Comparison of ENCODE assay signal across 19 cellular contexts in genomic region chr6:131937219-131937618, GRCh38. TPM values are rescaled to one million over a fixed set of nuclear protein-coding genes. Genes with fewer than 3 reads are reported as not detected.
DNase-seq lines count a peak whose midpoint lies in the region; ATAC-seq, FAIRE-seq and TF ChIP-seq lines count a peak whose summit lies in the region.
"Had no signal": no experiment of that assay in that cellular context is flagged by ENCODE, and none has a peak within 500 bp of the region (broad histone marks: within the 10 kb centered on the region; RNA-seq: fewer than 3 reads in every experiment).

No MANE protein-coding gene starts in this region.

- 20 to 27% methylated on average over 1 of the region's 1 CpG for WGBS in GM23248 (ENCODE audit: low coverage in 1 of 2, low lambda C conversion rate in 2 of 2, missing lambda C conversion rate in 2 of 2), 2 experiments
- WGBS in K562 (ENCODE audit: insufficient coverage, low coverage, missing lambda C conversion rate) = 0% methylated on average over 1 of the region's 1 CpG

- no peaks in the 10 kb centered on the region for H3K36me3 Mint-ChIP-seq in neural progenitor cell

- TF ChIP-seq POLR2A in K562 (conservative IDR thresholded peaks at IDR 0.05) = no peak

- peaks cover 27% of the 10 kb centered on the region for H3K4me1 ChIP-seq in GM23248 (ENCODE audit: insufficient read depth)
- no peaks in the 10 kb centered on the region for H3K4me1 ChIP-seq in K562 (replicated peaks in 1 of 2; ENCODE audit: control insufficient read depth in 2 of 2, insufficient read depth in 2 of 2, low read length in 2 of 2)
- H3K4me1 ChIP-seq in neural progenitor cell = no peaks in the 10 kb centered on the region
- H3K4me1 ChIP-seq: BLaER1, testis had no signal

- intact Hi-C loops in K562 (cut with micrococcal nuclease) = no loop called here

- TF ChIP-seq RAD21 in K562 (CRISPR knock-in tag; conservative IDR thresholded peaks at IDR 0.05 in 1 of 2, IDR thresholded peaks at IDR 0.05 in 1 of 2) = no peak

- in situ Hi-C loops in GM23248 (cut with MboI) (no loop called here), K562 (cut with MboI) (no loop called here)

- CTCF ChIA-PET in K562 (lab: Yijun Ruan, JAX; ENCODE audit: low intra/inter-chr PET ratio) = no interaction called here

- H3K4me2 ChIP-seq in GM23248 (ENCODE audit: unreplicated experiment) (peak overlapping the region; percentile 72), K562 (ENCODE audit: insufficient read depth, low read length) (no peak overlapping the region), neural progenitor cell (no peak overlapping the region)
- H3K4me2 ChIP-seq: BLaER1 had no signal

- no peak for FAIRE-seq in K562 (lab: Jason Lieb, UNC)

- ATAC-seq in K562 = no peak
- no peak for ATAC-seq in GM19324 (IDR thresholded peaks at IDR 0.05; ENCODE audit: low FRiP score, unreplicated experiment)
- ATAC-seq: activated CD4-positive, CD25-positive, alpha-beta regulatory T cell treated with anti-CD3 and anti-CD28 coated beads, Interleukin-2, amount 50 U/mL, for 24 hours; activated naive CD8-positive, alpha-beta T cell treated with anti-CD3 and anti-CD28 coated beads, Interleukin-2, amount 50 U/mL, for 24 hours; left lung had no signal

- H3K4me3 ChIP-seq in AG10803 (ENCODE audit: low read length) = no peak overlapping the region
- peak overlapping the region; percentile 39 for H3K4me3 ChIP-seq in GM23248
- no peak overlapping the region for H3K4me3 ChIP-seq in K562
- H3K4me3 ChIP-seq in neural progenitor cell = no peak overlapping the region
- H3K4me3 ChIP-seq: BLaER1, left lung, testis had no signal

- no peak for TF ChIP-seq EP300 in K562 (IDR thresholded peaks at IDR 0.05; ENCODE audit: low read length)

- DNase-seq in AG10803 (ENCODE audit: low read depth) (peak; percentile 80), GM23248 (peak; percentile 56), K562 (ENCODE audit: extremely low read depth in 1 of 4, low spot score in 3 of 4) (no peak), neural progenitor cell (ENCODE audit: low spot score) (no peak), GDM1 (lab: John Stamatoyannopoulos, UW) (no peak), NCI-H1694 treated with DMSO at 0.1 percent for 48 hours (lab: John Stamatoyannopoulos, UW) (no peak)
- DNase-seq: activated naive CD8-positive, alpha-beta T cell treated with anti-CD3 and anti-CD28 coated beads, Interleukin-2, amount 50 U/mL, for 24 hours; effector memory CD4-positive, alpha-beta T cell; H9; KBM-7; left lung; SHP77 treated with DMSO at 0.1 percent for 48 hours; stimulated activated CD4-positive, alpha-beta T cell treated with anti-CD3 and anti-CD28 coated beads, Interleukin-4, amount 100 ng/mL, for 4 hours; stimulated activated CD8-positive, alpha-beta memory T cell treated with anti-CD3 and anti-CD28 coated beads, Interleukin-4, amount 100 ng/mL, for 48 hours; testis had no signal

- no peak overlapping the region for H3K9ac ChIP-seq in GM23248
- no peak overlapping the region for H3K9ac ChIP-seq in K562 (ENCODE audit: insufficient read depth in 1 of 2, low read depth in 2 of 2, low read length in 2 of 2)
- no peak overlapping the region for H3K9ac ChIP-seq in neural progenitor cell
- H3K9ac ChIP-seq: BLaER1 had no signal

- H3F3A ChIP-seq in GM23248 (ENCODE audit: insufficient read depth) = peaks cover 23% of the 10 kb centered on the region
- H3F3A ChIP-seq in neural progenitor cell (ENCODE audit: low read depth) = no peaks in the 10 kb centered on the region

- H4K20me1 ChIP-seq in GM23248 (ENCODE audit: insufficient read depth) (no peaks in the 10 kb centered on the region), K562 (replicated peaks; ENCODE audit: control insufficient read depth, insufficient read depth, low read length) (no peaks in the 10 kb centered on the region), neural progenitor cell (ENCODE audit: low read depth) (no peaks in the 10 kb centered on the region)
- H4K20me1 ChIP-seq: BLaER1 had no signal

- no peaks in the 10 kb centered on the region for H3K9me3 Mint-ChIP-seq in neural progenitor cell
- H3K9me3 Mint-ChIP-seq: activated naive CD8-positive, alpha-beta T cell treated with anti-CD3 and anti-CD28 coated beads, Interleukin-2, amount 50 U/mL, for 24 hours; activated T-helper 2 cell treated with anti-CD3 and anti-CD28 coated beads, Interferon-gamma antibody, Interleukin-2, Interleukin-4, amounts not matched to agents 10 μg/mL and 5 μg/mL and 100 μg/mL, durations not matched to agents 14 hours and 24 hours and 36 hours; H9 had no signal

- POLR2A ChIA-PET in K562 (lab: Yijun Ruan, JAX) = no interaction called here

- H3K27me3 Mint-ChIP-seq in neural progenitor cell (ENCODE audit: insufficient read depth, low read depth) = no peaks in the 10 kb centered on the region

- TF ChIP-seq CTCF in AG10803 (conservative IDR thresholded peaks at IDR 0.05; ENCODE audit: low read length) (no peak), K562 (IDR thresholded peaks at IDR 0.05 in 2 of 3, conservative IDR thresholded peaks at IDR 0.05 in 1 of 3; ENCODE audit: insufficient read depth in 2 of 3, low read depth in 1 of 3, low read length in 3 of 3) (no peak), neural progenitor cell (IDR thresholded peaks at IDR 0.05) (no peak)

- H3K9me3 ChIP-seq in GM23248 (ENCODE audit: low read depth) = no peaks in the 10 kb centered on the region
- H3K9me3 ChIP-seq in K562 (replicated peaks; ENCODE audit: control insufficient read depth, insufficient read depth, low read depth, low read length) = no peaks in the 10 kb centered on the region
- H3K9me3 ChIP-seq in neural progenitor cell (ENCODE audit: low read depth) = no peaks in the 10 kb centered on the region
- H3K9me3 ChIP-seq: BLaER1, left lung, testis had no signal

- H3K36me3 ChIP-seq in GM23248 (ENCODE audit: low read depth) (no peaks in the 10 kb centered on the region), K562 (ENCODE audit: control insufficient read depth, insufficient read depth, low read length) (no peaks in the 10 kb centered on the region), neural progenitor cell (no peaks in the 10 kb centered on the region)
- H3K36me3 ChIP-seq: BLaER1, left lung had no signal

- no peak overlapping the region for H3K27ac Mint-ChIP-seq in neural progenitor cell
- H3K27ac Mint-ChIP-seq: activated naive CD8-positive, alpha-beta T cell treated with anti-CD3 and anti-CD28 coated beads, Interleukin-2, amount 50 U/mL, for 24 hours; activated T-helper 2 cell treated with anti-CD3 and anti-CD28 coated beads, Interferon-gamma antibody, Interleukin-2, Interleukin-4, amounts not matched to agents 10 μg/mL and 5 μg/mL and 100 μg/mL, durations not matched to agents 14 hours and 24 hours and 36 hours had no signal

- H3K27me3 ChIP-seq in GM23248 (replicated peaks; ENCODE audit: insufficient read depth) = no peaks in the 10 kb centered on the region
- H3K27me3 ChIP-seq in K562 (ENCODE audit: control insufficient read depth in 2 of 2, insufficient read depth in 2 of 2, low read length in 2 of 2) = no peaks in the 10 kb centered on the region
- H3K27me3 ChIP-seq in neural progenitor cell = no peaks in the 10 kb centered on the region
- H3K27me3 ChIP-seq: BLaER1, left lung, testis had no signal

- H3K9me2 ChIP-seq in GM23248 (ENCODE audit: insufficient read depth) = no peaks in the 10 kb centered on the region

- H3K79me2 ChIP-seq in GM23248 (ENCODE audit: insufficient read depth) (no peaks in the 10 kb centered on the region), K562 (ENCODE audit: control insufficient read depth, insufficient read depth, low read length) (no peaks in the 10 kb centered on the region), neural progenitor cell (ENCODE audit: low read depth) (no peaks in the 10 kb centered on the region)

- no peaks in the 10 kb centered on the region for H3K4me1 Mint-ChIP-seq in neural progenitor cell
- H3K4me1 Mint-ChIP-seq: activated naive CD8-positive, alpha-beta T cell treated with anti-CD3 and anti-CD28 coated beads, Interleukin-2, amount 50 U/mL, for 24 hours had no signal

- no TSS peak for BruUV-seq in K562 (replicated peaks; lab: Mats Ljungman, UMichigan)

- H2AFZ ChIP-seq in GM23248 (peak overlapping the region; percentile 6; the same call in 1 of the 2 replicates), K562 (ENCODE audit: low read depth, low read length) (no peak overlapping the region), neural progenitor cell (replicated peaks) (peak overlapping the region; percentile 44)

- no peak overlapping the region for H3K4me3 Mint-ChIP-seq in neural progenitor cell
- H3K4me3 Mint-ChIP-seq: activated naive CD8-positive, alpha-beta T cell treated with anti-CD3 and anti-CD28 coated beads, Interleukin-2, amount 50 U/mL, for 24 hours; H9 had no signal

- H3K9me1 ChIP-seq in K562 (ENCODE audit: control insufficient read depth, insufficient read depth, low read length) = no peaks in the 10 kb centered on the region

- peak overlapping the region; percentile 64 for H3K27ac ChIP-seq in GM23248
- H3K27ac ChIP-seq in K562 (ENCODE audit: extremely low read depth, low read depth, low read length) = no peak overlapping the region
- H3K27ac ChIP-seq in neural progenitor cell = no peak overlapping the region
- H3K27ac ChIP-seq: BLaER1, left lung, testis had no signal

TF ChIP-seq in K562, 482 proteins besides CTCF, POLR2A, EP300 and RAD21:
- TF ChIP-seq RFX1 (IDR thresholded peaks at IDR 0.05) (peak; percentile 5; the same call in 1 of the 2 replicates), NFE2L1 (tag; IDR thresholded peaks at IDR 0.05; ENCODE audit: borderline replicate concordance, low read depth) (no peak)

RNA-seq across cellular contexts. Expression of gene CCN2, which starts 14.0 kb away (rescaled TPM):
- total RNA-seq in GM23248 (2014; rRNA removed; shearing (Covaris generic)) = 397 and 410 TPM in 2 replicates
- 1,621 and 1,647 TPM in 2 replicates for polyA plus RNA-seq in GM23248 (2016; fragmentation: Nextera tagmentation; extraction: Ambion mirVana)
- not detected in 2 replicates for total RNA-seq in K562 (2011; cell fraction: chromatin; rRNA removed; ENCODE audit: low replicate concordance)
- not detected in 2 replicates for total RNA-seq in K562 (2011; cell fraction: nucleolus; rRNA removed)
- total RNA-seq in K562 (2011; cell fraction: nucleoplasm; rRNA removed) = not detected in 2 replicates
- total RNA-seq in K562 (2014; rRNA removed) = not detected in 2 replicates
- total RNA-seq in K562 (2014; rRNA removed; fragmentation: Illumina TruSeq; extraction: Trizol) = not detected in 2 replicates
- total RNA-seq in K562 (2015; rRNA removed; fragmentation: Illumina TruSeq; extraction: Trizol) = not detected in 2 replicates
- 0.40 and 0.51 TPM in 2 replicates for total RNA-seq in K562 (2021)
- not detected in 2 replicates for polyA plus RNA-seq in K562 (2011; rRNA removed)
- polyA plus RNA-seq in K562 (2011; cell fraction: cytosol; rRNA removed) = 0.16 and 0.21 TPM in 2 replicates
- polyA plus RNA-seq in K562 (2011; cell fraction: nucleus; rRNA removed) = not detected in 2 replicates
- polyA plus RNA-seq in K562 (2012) = not detected in 2 replicates
- polyA plus RNA-seq in K562 (2014; fragmentation: Illumina TruSeq; extraction: Trizol) = not detected in 2 replicates
- polyA plus RNA-seq in K562 (2014; fragmentation: Nextera tagmentation; extraction: Ambion mirVana) = not detected
- polyA plus RNA-seq in K562 (2014; rRNA removed) = not detected in 2 replicates
- polyA minus RNA-seq in K562 (2011; rRNA and poly(A)+ RNA removed) = not detected in 2 replicates
- polyA minus RNA-seq in K562 (2011; cell fraction: cytosol; rRNA and poly(A)+ RNA removed) = 1.1 TPM in 1 of 2 replicates, not detected in the other
- polyA minus RNA-seq in K562 (2011; cell fraction: nucleus; rRNA and poly(A)+ RNA removed) = not detected in 2 replicates
- 46.7 and 54.5 TPM in 2 replicates for total RNA-seq in neural progenitor cell (ENCODE audit: low replicate concordance)
- total RNA-seq: activated T-helper 2 cell treated with anti-CD3 and anti-CD28 coated beads, Interferon-gamma antibody, Interleukin-2, Interleukin-4, amounts not matched to agents 10 μg/mL and 5 μg/mL and 100 μg/mL, durations not matched to agents 14 hours and 24 hours and 36 hours had no signal

Comparison
In these comparisons a context has a peak if more than half of its experiments do, and no peak if none do; other contexts are left out.
1. DNase-seq: peak in AG10803 (single experiment) and GM23248 (single experiment); none in K562 (0 of 4), neural progenitor cell (single experiment), GDM1 (single experiment) and NCI-H1694 treated with DMSO at 0.1 percent for 48 hours (single experiment).
2. RNA of gene CCN2, which starts 14.0 kb away (total RNA-seq): 397 to 410 TPM in GM23248 and 46.7 to 54.5 TPM in neural progenitor cell; 0.40 to 0.51 TPM in K562; every median in the first group is over 10 times any median in the second.